ENCODE assay signal across 17 cellular contexts in genomic region chr2:10883880-10884529, GRCh38. TPM values are rescaled to one million over a fixed set of nuclear protein-coding genes. Genes with fewer than 3 reads are reported as not detected.
DNase-seq lines count a peak whose midpoint lies in the region; ATAC-seq and TF ChIP-seq lines count a peak whose summit lies in the region.
"Had no signal": no experiment of that assay in that cellular context is flagged by ENCODE, and none has a peak within 500 bp of the region (broad histone marks: within the 10 kb centered on the region; RNA-seq: fewer than 3 reads in every experiment).

No MANE protein-coding gene starts in this region.

- H3K36me3 Mint-ChIP-seq in nephron progenitor cell (ENCODE audit: low read depth): no peaks in the 10 kb centered on the region
- H3K36me3 Mint-ChIP-seq: natural killer cell, T-cell had no signal

- peak; percentile 69 for DNase-seq in NCI-H146 (lab: John Stamatoyannopoulos, UW)
- DNase-seq in NCI-H146 treated with DMSO at 0.1 percent for 48 hours (lab: John Stamatoyannopoulos, UW; ENCODE audit: unreplicated experiment): no peak
- DNase-seq in kidney tubule cell (ENCODE audit: low spot score): peak; percentile 28
- no peak for DNase-seq in smooth muscle cell (lab: John Stamatoyannopoulos, UW; ENCODE audit: unreplicated experiment)
- no peak for DNase-seq in nephron progenitor cell
- no peak for DNase-seq in activated CD4-positive, alpha-beta T cell treated with anti-CD3 and anti-CD28 coated beads, Interleukin-2, amount 50 U/mL, for 48 hours
- DNase-seq: activated CD4-positive, alpha-beta T cell treated with anti-CD3 and anti-CD28 coated beads for 1 hour; activated naive CD8-positive, alpha-beta T cell treated with anti-CD3 and anti-CD28 coated beads, Interleukin-2, amount 10 ng/mL, durations not matched to agents 7 days and 5 days; activated T-cell treated with anti-CD3 and anti-CD28 coated beads for 4 hours; natural killer cell; stimulated activated CD4-positive, alpha-beta T cell treated with anti-CD3 and anti-CD28 coated beads, Interleukin-12 subunit alpha, Interleukin-12 subunit beta, amount 100 ng/mL, for 4 hours; T-cell had no signal

- no peak for ATAC-seq in GM19324 (IDR thresholded peaks at IDR 0.05; ENCODE audit: low FRiP score, unreplicated experiment)
- ATAC-seq: Panc1, T-cell had no signal

- no peaks in the 10 kb centered on the region for H3K9me3 Mint-ChIP-seq in nephron progenitor cell
- H3K9me3 Mint-ChIP-seq: activated naive CD8-positive, alpha-beta T cell treated with anti-CD3 and anti-CD28 coated beads, Interleukin-2, amount 10 ng/mL, durations not matched to agents 7 days and 5 days; natural killer cell; T-cell had no signal

- no peaks in the 10 kb centered on the region for H3F3A ChIP-seq in smooth muscle cell (ENCODE audit: low read depth)

- H3K79me2 ChIP-seq in smooth muscle cell (ENCODE audit: low read depth): no peaks in the 10 kb centered on the region

- H3K4me3 Mint-ChIP-seq in nephron progenitor cell: no peak overlapping the region
- H3K4me3 Mint-ChIP-seq: activated naive CD8-positive, alpha-beta T cell treated with anti-CD3 and anti-CD28 coated beads, Interleukin-2, amount 10 ng/mL, durations not matched to agents 7 days and 5 days; natural killer cell; T-cell had no signal

- H2AFZ ChIP-seq in smooth muscle cell (ENCODE audit: low read depth): peak overlapping the region; percentile 2

- peaks cover 18% of the 10 kb centered on the region for H3K4me1 Mint-ChIP-seq in nephron progenitor cell

- H3K4me2 ChIP-seq in smooth muscle cell: no peak overlapping the region

- peak overlapping the region; percentile 82 for H3K27ac ChIP-seq in angular gyrus (ENCODE audit: low read depth, low read length)
- no peak overlapping the region for H3K27ac ChIP-seq in smooth muscle cell (ENCODE audit: low read depth)
- H3K27ac ChIP-seq: 22Rv1, coronary artery had no signal

- no peak overlapping the region for H3K4me3 ChIP-seq in smooth muscle cell
- H3K4me3 ChIP-seq: coronary artery had no signal

- peaks cover 22% of the 10 kb centered on the region for H3K27me3 Mint-ChIP-seq in nephron progenitor cell (ENCODE audit: low read depth, poor library complexity)
- H3K27me3 Mint-ChIP-seq: activated naive CD8-positive, alpha-beta T cell treated with anti-CD3 and anti-CD28 coated beads, Interleukin-2, amount 10 ng/mL, durations not matched to agents 7 days and 5 days had no signal

- WGBS in smooth muscle cell (ENCODE audit: low lambda C conversion rate): 46% methylated on average over 8 of the region's 8 CpGs

- H3K4me1 ChIP-seq in smooth muscle cell (ENCODE audit: low read depth): peaks cover 15% of the 10 kb centered on the region

- H4K20me1 ChIP-seq in smooth muscle cell (ENCODE audit: low read depth): no peaks in the 10 kb centered on the region

- H3K27me3 ChIP-seq in smooth muscle cell (ENCODE audit: low read depth): no peaks in the 10 kb centered on the region

- H3K36me3 ChIP-seq in smooth muscle cell (ENCODE audit: low read depth): no peaks in the 10 kb centered on the region

- no peaks in the 10 kb centered on the region for H3K9me3 ChIP-seq in smooth muscle cell (replicated peaks; ENCODE audit: low read depth)

- TF ChIP-seq CTCF in smooth muscle cell (IDR thresholded peaks at IDR 0.05; ENCODE audit: borderline replicate concordance, insufficient read depth, poor library complexity, severe bottlenecking) (no peak), nephron progenitor cell (IDR thresholded peaks at IDR 0.05) (no peak)

- no peak overlapping the region for H3K9ac ChIP-seq in smooth muscle cell (ENCODE audit: low read depth)

- no peak overlapping the region for H3K27ac Mint-ChIP-seq in nephron progenitor cell
- H3K27ac Mint-ChIP-seq: activated naive CD8-positive, alpha-beta T cell treated with anti-CD3 and anti-CD28 coated beads, Interleukin-2, amount 10 ng/mL, durations not matched to agents 7 days and 5 days; T-cell had no signal

RNA-seq across cellular contexts. Expression of gene KCNF1, which starts 27.7 kb away (rescaled TPM):
- total RNA-seq in smooth muscle cell: 0.13 TPM in 1 of 2 replicates, not detected in the other
- 0.55 TPM in 1 of 2 replicates, not detected in the other for polyA plus RNA-seq in smooth muscle cell
- total RNA-seq: activated naive CD8-positive, alpha-beta T cell treated with anti-CD3 and anti-CD28 coated beads, Interleukin-2, amount 10 ng/mL, durations not matched to agents 7 days and 5 days; natural killer cell; T-cell had no signal

Comparison
In these comparisons a context has a peak if more than half of its experiments do, and no peak if none do; other contexts are left out.
1. DNase-seq: peak in NCI-H146 (single experiment) and kidney tubule cell (single experiment); none in NCI-H146 treated with DMSO at 0.1 percent for 48 hours (single experiment), smooth muscle cell (single experiment), nephron progenitor cell (single experiment) and activated CD4-positive, alpha-beta T cell treated with anti-CD3 and anti-CD28 coated beads, Interleukin-2, amount 50 U/mL, for 48 hours (0 of 2).